8 cellular contexts compared by ENCODE assay signal in genomic region chr14:104677506-104678332, GRCh38. TPM values are rescaled to one million over a fixed set of nuclear protein-coding genes. Genes with fewer than 3 reads are reported as not detected.
DNase-seq lines count a peak whose midpoint lies in the region; ATAC-seq and TF ChIP-seq lines count a peak whose summit lies in the region.

No MANE protein-coding gene starts in this region.

- DNase-seq in NCI-H510A treated with DMSO at 0.1 percent for 48 hours (lab: John Stamatoyannopoulos, UW) (peak; percentile 88), endodermal cell (peak; percentile 93), midbrain (lab: John Stamatoyannopoulos, UW) (peak; percentile 55)
- peak; percentile 76 for DNase-seq in activated CD8-positive, alpha-beta T cell treated with anti-CD3 and anti-CD28 coated beads, Interleukin-2, amount 10 ng/mL, durations not matched to agents 7 days and 5 days
- peak; percentile 66 to 70 for DNase-seq in stimulated activated CD8-positive, alpha-beta memory T cell treated with anti-CD3 and anti-CD28 coated beads, Interleukin-15, amount 100 ng/mL, for 4 hours (ENCODE audit: low read depth in 2 of 2)

- CTCF ChIA-PET in activated CD8-positive, alpha-beta T cell treated with anti-CD3 and anti-CD28 coated beads, Interleukin-2, amount 10 ng/mL, durations not matched to agents 7 days and 5 days (lab: Charles Lee) = interaction anchor here (1.2 to 1.8 kb wide), 5 partner anchors 10 to 47 kb away, joined by 4 to 11 read pairs (median 4); no protein-coding TSS in a partner anchor

- no peaks in the 10 kb centered on the region for H3K36me3 ChIP-seq in endodermal cell (ENCODE audit: control insufficient read depth, insufficient read depth, low read length)

- H3K27me3 Mint-ChIP-seq in activated CD8-positive, alpha-beta T cell treated with anti-CD3 and anti-CD28 coated beads, Interleukin-2, amount 10 ng/mL, durations not matched to agents 7 days and 5 days (ENCODE audit: low read depth) = peaks cover 10% of the 10 kb centered on the region
- no peaks in the 10 kb centered on the region for H3K27me3 Mint-ChIP-seq in endodermal cell (ENCODE audit: insufficient read depth)

- H3K4me3 ChIP-seq in GM08714 (ENCODE audit: low read length) = peak overlapping the region; percentile 27; the same call in 1 of the 2 replicates
- peak overlapping the region; percentile 79 for H3K4me3 ChIP-seq in endodermal cell (ENCODE audit: low read length)

- H3K9me3 ChIP-seq in endodermal cell (ENCODE audit: control insufficient read depth, low read length) = no peaks in the 10 kb centered on the region

- no peaks in the 10 kb centered on the region for H3K9me3 Mint-ChIP-seq in activated CD8-positive, alpha-beta T cell treated with anti-CD3 and anti-CD28 coated beads, Interleukin-2, amount 10 ng/mL, durations not matched to agents 7 days and 5 days (ENCODE audit: insufficient read depth)
- H3K9me3 Mint-ChIP-seq in endodermal cell = no peaks in the 10 kb centered on the region

- WGBS in endodermal cell (ENCODE audit: insufficient coverage in 1 of 2, insufficient read length in 1 of 2), 2 experiments = 3% methylated on average over 26 to 43 of the region's 43 CpGs

- H3K27ac Mint-ChIP-seq in activated CD8-positive, alpha-beta T cell treated with anti-CD3 and anti-CD28 coated beads, Interleukin-2, amount 10 ng/mL, durations not matched to agents 7 days and 5 days = peak overlapping the region; percentile 84
- peak overlapping the region; percentile 98 for H3K27ac Mint-ChIP-seq in endodermal cell

- H3K4me3 Mint-ChIP-seq in activated CD8-positive, alpha-beta T cell treated with anti-CD3 and anti-CD28 coated beads, Interleukin-2, amount 10 ng/mL, durations not matched to agents 7 days and 5 days = peak overlapping the region; percentile 70
- H3K4me3 Mint-ChIP-seq in endodermal cell = peak overlapping the region; percentile 67

- peaks cover 23% of the 10 kb centered on the region for H3K4me1 ChIP-seq in endodermal cell (ENCODE audit: control insufficient read depth, insufficient read depth, low read length)

- no peak for TF ChIP-seq CTCF in endodermal cell (conservative IDR thresholded peaks at IDR 0.05)

- H3K36me3 Mint-ChIP-seq in activated CD8-positive, alpha-beta T cell treated with anti-CD3 and anti-CD28 coated beads, Interleukin-2, amount 10 ng/mL, durations not matched to agents 7 days and 5 days (ENCODE audit: low read depth) = no peaks in the 10 kb centered on the region
- H3K36me3 Mint-ChIP-seq in endodermal cell (ENCODE audit: low read depth) = no peaks in the 10 kb centered on the region

- H3K9ac ChIP-seq in endodermal cell (ENCODE audit: extremely low read depth, low read length, poor library complexity, severe bottlenecking) = peak overlapping the region; percentile 90

- no peaks in the 10 kb centered on the region for H3K27me3 ChIP-seq in endodermal cell (ENCODE audit: control insufficient read depth, insufficient read depth, low read length, poor library complexity, severe bottlenecking)

- peaks cover 28% of the 10 kb centered on the region for H3K4me1 Mint-ChIP-seq in activated CD8-positive, alpha-beta T cell treated with anti-CD3 and anti-CD28 coated beads, Interleukin-2, amount 10 ng/mL, durations not matched to agents 7 days and 5 days (ENCODE audit: low read depth)
- peaks cover 50% of the 10 kb centered on the region for H3K4me1 Mint-ChIP-seq in endodermal cell

- POLR2A ChIA-PET in activated CD8-positive, alpha-beta T cell treated with anti-CD3 and anti-CD28 coated beads, Interleukin-2, amount 10 ng/mL, durations not matched to agents 7 days and 5 days (lab: Charles Lee) = interaction anchor here (0.7 to 2.6 kb wide), 6 partner anchors 10 to 75 kb away, joined by 3 to 14 read pairs (median 8); partner anchors contain the start of genes INF2 and SIVA1

- ATAC-seq in HG02798 (IDR thresholded peaks at IDR 0.05; ENCODE audit: poor library complexity, unreplicated experiment) (peak; percentile 50), HG03378 (IDR thresholded peaks at IDR 0.05; ENCODE audit: unreplicated experiment) (no peak)
- ATAC-seq in activated CD8-positive, alpha-beta T cell treated with anti-CD3 and anti-CD28 coated beads, Interleukin-2, amount 10 ng/mL, durations not matched to agents 7 days and 5 days = peak; percentile 83

- H3K27ac ChIP-seq in endodermal cell (ENCODE audit: low read depth, low read length) = peak overlapping the region; percentile 92

RNA-seq across cellular contexts. Expression of gene INF2, which starts 11.7 kb away (rescaled TPM):
- 100 to 1,000 TPM; 155 to 159 TPM for total RNA-seq in activated CD8-positive, alpha-beta T cell treated with anti-CD3 and anti-CD28 coated beads, Interleukin-2, amount 10 ng/mL, durations not matched to agents 7 days and 5 days
- total RNA-seq in endodermal cell = 100 to 1,000 TPM in 1 of 2 donors, 10 to 100 TPM in 1; 99.7 to 114 TPM
- 35.2 TPM for polyA plus RNA-seq in endodermal cell (2013, experiment 1 of 2)
- polyA plus RNA-seq in endodermal cell (2013, experiment 2 of 2) = 35.8 TPM

RNA-seq across cellular contexts. Expression of gene ADSS1, which starts 46.3 kb away (rescaled TPM):
- total RNA-seq in activated CD8-positive, alpha-beta T cell treated with anti-CD3 and anti-CD28 coated beads, Interleukin-2, amount 10 ng/mL, durations not matched to agents 7 days and 5 days = 1 to 10 TPM; 1.8 TPM
- total RNA-seq in endodermal cell = 10 to 100 TPM; 15.8 to 31.0 TPM
- polyA plus RNA-seq in endodermal cell (2013, experiment 1 of 2) = 16.1 TPM
- polyA plus RNA-seq in endodermal cell (2013, experiment 2 of 2) = 14.1 TPM

Comparison
In these comparisons a context has a peak if more than half of its experiments do, and no peak if none do; other contexts are left out.
1. RNA of gene ADSS1, which starts 46.3 kb away (total RNA-seq): 15.8 to 31.0 TPM in endodermal cell; 1.8 TPM in activated CD8-positive, alpha-beta T cell treated with anti-CD3 and anti-CD28 coated beads, Interleukin-2, amount 10 ng/mL, durations not matched to agents 7 days and 5 days; every median in the first group is over 4 times any median in the second.
2. Peak in every context shown above with its lines, with median percentiles within 50 percentile points of each other: DNase-seq.